In genomic region chr6:63598251-63599036, GRCh38 we compare ENCODE assay signal across 8 cellular contexts. TPM values are rescaled to one million over a fixed set of nuclear protein-coding genes. Genes with fewer than 3 reads are reported as not detected.
DNase-seq lines count a peak whose midpoint lies in the region; ATAC-seq and TF ChIP-seq lines count a peak whose summit lies in the region.

No MANE protein-coding gene starts in this region.

- DNase-seq in AG08395 (ENCODE audit: low spot score) (peak; percentile 73), NCI-H2171 treated with DMSO at 0.1 percent for 48 hours (lab: John Stamatoyannopoulos, UW) (peak; percentile 87), cerebellum (ENCODE audit: low spot score) (peak; percentile 65), kidney epithelial cell (ENCODE audit: low read depth) (no peak)
- peak; percentile 29 to 48 (median 46) for DNase-seq in activated CD4-positive, CD25-positive, alpha-beta regulatory T cell (lab: John Stamatoyannopoulos, UW)
- peak; percentile 17 to 54 (median 42) for DNase-seq in stimulated activated CD4-positive, alpha-beta T cell treated with anti-CD3 and anti-CD28 coated beads, Interleukin-1b, Interleukin-23, amount 100 ng/mL, for 24 hours (ENCODE audit: low read depth in 4 of 4, low spot score in 1 of 4)

- peak overlapping the region; percentile 59 for H3K4me3 ChIP-seq in kidney epithelial cell (ENCODE audit: low read depth, low read length)

- ATAC-seq in GM18907 (IDR thresholded peaks at IDR 0.05; ENCODE audit: unreplicated experiment) (peak; percentile 100), HG03139 (IDR thresholded peaks at IDR 0.05; ENCODE audit: unreplicated experiment) (peak; percentile 100)

- H3K36me3 ChIP-seq in kidney epithelial cell (ENCODE audit: control insufficient read depth, insufficient read depth, low read length), result no peaks in the 10 kb centered on the region

- no peaks in the 10 kb centered on the region for H3K27me3 ChIP-seq in kidney epithelial cell (ENCODE audit: control insufficient read depth, insufficient read depth, low read length)

- peak; percentile 83 for TF ChIP-seq CTCF in kidney epithelial cell (IDR thresholded peaks at IDR 0.05; ENCODE audit: insufficient read depth, low read length, poor library complexity, severe bottlenecking)

RNA-seq across cellular contexts. Expression of gene PTP4A1, which starts 26.2 kb away (rescaled TPM):
- total RNA-seq in cerebellum, result 54.4 TPM
- 44.2 and 48.4 TPM in 2 replicates for total RNA-seq in kidney epithelial cell

RNA-seq across cellular contexts. Expression of gene PHF3, which starts 37.2 kb away (rescaled TPM):
- total RNA-seq in cerebellum, result 87.2 TPM
- 37.2 and 45.7 TPM in 2 replicates for total RNA-seq in kidney epithelial cell
